In genomic region chr5:54991446-54991845, GRCh38 we compare ENCODE assay signal across 2 cellular contexts.
TF ChIP-seq lines count a peak whose summit lies in the region.

No MANE protein-coding gene starts in this region.

TF ChIP-seq in endothelial cell of umbilical vein, 7 proteins besides CTCF, POLR2A, EP300 and RAD21 (continued from another document):
- TF ChIP-seq MAX (IDR thresholded peaks at IDR 0.05; ENCODE audit: insufficient read depth, insufficient read length), result no peak
- no peak for TF ChIP-seq POLR2AphosphoS5 (IDR thresholded peaks at IDR 0.05; ENCODE audit: insufficient read depth, low read depth, low read length)
- no peak for TF ChIP-seq GATA2 (IDR thresholded peaks at IDR 0.05; ENCODE audit: insufficient read depth, insufficient read length, low read depth, low read length)
- no peak for TF ChIP-seq FOS (IDR thresholded peaks at IDR 0.05; ENCODE audit: borderline replicate concordance, insufficient read depth, low read length)
- no peak for TF ChIP-seq MYC (IDR thresholded peaks at IDR 0.05; ENCODE audit: low read depth, low read length)
- TF ChIP-seq EZH2 (IDR thresholded peaks at IDR 0.05; ENCODE audit: borderline replicate concordance, low read depth, low read length, severe bottlenecking), result no peak

TF ChIP-seq in GM12891, 5 proteins besides CTCF, POLR2A, EP300 and RAD21 (continued from another document):
- TF ChIP-seq SPI1 (IDR thresholded peaks at IDR 0.05; ENCODE audit: low read depth, low read length) (no peak), PAX5 (IDR thresholded peaks at IDR 0.05; ENCODE audit: insufficient read depth, low read length, severe bottlenecking) (no peak)
